Comparison of ENCODE assay signal across 9 cellular contexts in genomic region chr10:98404571-98405396, GRCh38. TPM values are rescaled to one million over a fixed set of nuclear protein-coding genes. Genes with fewer than 3 reads are reported as not detected.
DNase-seq lines count a peak whose midpoint lies in the region; ATAC-seq and TF ChIP-seq lines count a peak whose summit lies in the region.
"Had no signal": no experiment of that assay in that cellular context is flagged by ENCODE, and none has a peak within 500 bp of the region (broad histone marks: within the 10 kb centered on the region; RNA-seq: fewer than 3 reads in every experiment).

No MANE protein-coding gene starts in this region.

- TF ChIP-seq POLR2A in erythroblast (IDR thresholded peaks at IDR 0.05; ENCODE audit: low read length) = no peak

- no peaks in the 10 kb centered on the region for H3K36me3 ChIP-seq in aorta (ENCODE audit: control insufficient read depth in 1 of 2, insufficient read depth in 2 of 2, low read length in 1 of 2)

- no peak overlapping the region for H3K4me3 ChIP-seq in aorta (ENCODE audit: low read length in 2 of 2)

- H3K27ac ChIP-seq in aorta (ENCODE audit: low read depth in 1 of 2, low read length in 2 of 2) = no peak overlapping the region

- DNase-seq in stimulated activated CD4-positive, alpha-beta T cell treated with anti-CD3 and anti-CD28 coated beads, Interleukin-15, amount 100 ng/mL, for 24 hours = peak; percentile 37
- DNase-seq in stimulated activated CD4-positive, alpha-beta T cell treated with anti-CD3 and anti-CD28 coated beads, Interleukin-12 subunit alpha, Interleukin-12 subunit beta, amount 100 ng/mL, for 4 hours = no peak
- DNase-seq in HPDE6-E6E7 (ENCODE audit: extremely low spot score) (peak; percentile 36), erythroblast (lab: John Stamatoyannopoulos, UW) (peak; percentile 89 to 91), aorta (peak; percentile 31 to 47), HEK293T (ENCODE audit: extremely low spot score) (no peak), T-helper 9 cell (no peak), NCI-H226 (no peak)
- DNase-seq: effector memory CD4-positive, alpha-beta T cell had no signal

- H3K27me3 ChIP-seq in aorta (ENCODE audit: control insufficient read depth in 1 of 2, insufficient read depth in 2 of 2, low read length in 1 of 2) = no peaks in the 10 kb centered on the region

- intact Hi-C loops in aorta (cut with DNase I) = no loop called here

- CTCF ChIA-PET in HEK293T (lab: Yijun Ruan, JAX) = no interaction called here

- POLR2A ChIA-PET in HEK293T (lab: Yijun Ruan, JAX) = interaction anchor here (1.6 kb wide), 1 partner anchor 10 kb away, joined by 5 read pairs; the partner anchor contains the start of gene PYROXD2

- no peaks in the 10 kb centered on the region for H3K4me1 ChIP-seq in aorta (ENCODE audit: control insufficient read depth in 1 of 2, insufficient read depth in 2 of 2, low read length in 2 of 2)

- WGBS in aorta, 2 donors = 77 to 80% methylated on average over 8 of the region's 8 CpGs

- no peak for ATAC-seq in aorta (ENCODE audit: low FRiP score)

- H3K9me3 ChIP-seq in aorta (ENCODE audit: control insufficient read depth, low read length) = no peaks in the 10 kb centered on the region

TF ChIP-seq in HEK293T, 16 proteins besides CTCF, POLR2A, EP300 and RAD21:
- TF ChIP-seq ARNT (IDR thresholded peaks at IDR 0.05) (no peak), FOXK2 (IDR thresholded peaks at IDR 0.05) (no peak), BHLHE40 (IDR thresholded peaks at IDR 0.05; ENCODE audit: borderline replicate concordance) (no peak), TARDBP (IDR thresholded peaks at IDR 0.05) (no peak), ZNF384 (IDR thresholded peaks at IDR 0.05) (no peak), SP1 (IDR thresholded peaks at IDR 0.05) (no peak)

RNA-seq across cellular contexts. Expression of gene PYROXD2, which starts 10.2 kb away (rescaled TPM):
- 10 to 100 TPM in 1 of 2 donors, 1 to 10 TPM in 1; 8.7 to 17.7 TPM for total RNA-seq in aorta
- 10 to 100 TPM in 1 of 2 donors, 1 to 10 TPM in 1; 1.8 to 21.9 TPM for polyA plus RNA-seq in aorta

RNA-seq across cellular contexts. Expression of gene HPS1, which starts 42.0 kb away (rescaled TPM):
- 10 to 100 TPM; 52.2 to 75.4 TPM for total RNA-seq in aorta
- polyA plus RNA-seq in aorta = 10 to 100 TPM; 40.8 to 52.7 TPM

Comparison
In these comparisons a context has a peak if more than half of its experiments do, and no peak if none do; other contexts are left out.
1. DNase-seq: peak in stimulated activated CD4-positive, alpha-beta T cell treated with anti-CD3 and anti-CD28 coated beads, Interleukin-15, amount 100 ng/mL, for 24 hours (single experiment), HPDE6-E6E7 (single experiment), erythroblast (2 of 2) and aorta (2 of 2); none in stimulated activated CD4-positive, alpha-beta T cell treated with anti-CD3 and anti-CD28 coated beads, Interleukin-12 subunit alpha, Interleukin-12 subunit beta, amount 100 ng/mL, for 4 hours (single experiment), HEK293T (single experiment), T-helper 9 cell (single experiment) and NCI-H226 (single experiment).